ENCODE assay signal across 16 cellular contexts in the genomic region with DNA sequence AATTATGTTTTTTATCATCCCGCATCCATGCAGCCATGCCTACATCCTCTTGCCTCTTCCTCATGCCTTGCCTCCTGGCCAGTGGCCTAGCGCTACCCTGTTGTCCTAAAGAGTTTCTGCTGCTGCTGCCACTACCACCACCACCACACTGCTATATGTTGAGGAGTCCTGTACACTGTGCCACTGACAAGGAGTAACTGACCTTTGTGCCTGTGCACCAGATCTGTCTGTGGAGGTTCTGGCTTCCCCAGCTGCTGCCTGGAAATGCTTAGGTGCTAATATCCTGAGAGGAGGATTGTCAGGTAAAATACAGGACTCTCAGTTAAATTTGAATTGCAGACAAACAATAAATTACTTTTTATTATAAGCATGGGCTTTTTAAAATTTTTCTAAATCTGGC. TPM values are rescaled to one million over a fixed set of nuclear protein-coding genes. Genes with fewer than 3 reads are reported as not detected.
DNase-seq lines count a peak whose midpoint lies in the region; ATAC-seq, FAIRE-seq and TF ChIP-seq lines count a peak whose summit lies in the region.
"Had no signal": no experiment of that assay in that cellular context is flagged by ENCODE, and none has a peak within 500 bp of the region (broad histone marks: within the 10 kb centered on the region; RNA-seq: fewer than 3 reads in every experiment).

No MANE protein-coding gene starts in this region.

- POLR2A ChIA-PET in K562 (lab: Yijun Ruan, JAX): no interaction called here

- H3K79me2 ChIP-seq in K562 (ENCODE audit: control insufficient read depth, insufficient read depth, low read length): no peaks in the 10 kb centered on the region

- no peaks in the 10 kb centered on the region for H3K36me3 ChIP-seq in K562 (ENCODE audit: control insufficient read depth, insufficient read depth, low read length)
- H3K36me3 ChIP-seq: BLaER1 had no signal

- H3K4me3 ChIP-seq in K562: no peak overlapping the region
- H3K4me3 ChIP-seq: BLaER1 had no signal

- no peak overlapping the region for H2AFZ ChIP-seq in K562 (ENCODE audit: low read depth, low read length)

- no peak overlapping the region for H3K4me2 ChIP-seq in K562 (ENCODE audit: insufficient read depth, low read length)
- H3K4me2 ChIP-seq: BLaER1 had no signal

- TF ChIP-seq POLR2A in GM12891 (IDR thresholded peaks at IDR 0.05; ENCODE audit: low read depth, low read length) (no peak), K562 (conservative IDR thresholded peaks at IDR 0.05) (no peak)

- TF ChIP-seq RAD21 in K562 (CRISPR knock-in tag; conservative IDR thresholded peaks at IDR 0.05 in 1 of 2, IDR thresholded peaks at IDR 0.05 in 1 of 2): no peak

- WGBS in K562 (ENCODE audit: insufficient coverage, low coverage, missing lambda C conversion rate): 84% methylated on average over 2 of the region's 2 CpGs

- H3K9ac ChIP-seq in K562 (ENCODE audit: insufficient read depth in 1 of 2, low read depth in 2 of 2, low read length in 2 of 2): no peak overlapping the region
- H3K9ac ChIP-seq: BLaER1 had no signal

- no peaks in the 10 kb centered on the region for H3K9me3 ChIP-seq in K562 (replicated peaks; ENCODE audit: control insufficient read depth, insufficient read depth, low read depth, low read length)
- H3K9me3 ChIP-seq: BLaER1 had no signal

- no peaks in the 10 kb centered on the region for H3K9me1 ChIP-seq in K562 (ENCODE audit: control insufficient read depth, insufficient read depth, low read length)

- no peak for TF ChIP-seq EP300 in K562 (IDR thresholded peaks at IDR 0.05; ENCODE audit: low read length)

- peaks cover 0 to 7% of the 10 kb centered on the region in 2 experiments; a peak in 1 of 5 replicates for H3K4me1 ChIP-seq in K562 (replicated peaks in 1 of 2; ENCODE audit: control insufficient read depth in 2 of 2, insufficient read depth in 2 of 2, low read length in 2 of 2)
- H3K4me1 ChIP-seq: BLaER1 had no signal

- no TSS peak for BruUV-seq in K562 (replicated peaks; lab: Mats Ljungman, UMichigan)

- TF ChIP-seq CTCF in C4-2B (conservative IDR thresholded peaks at IDR 0.05) (no peak), K562 (IDR thresholded peaks at IDR 0.05 in 2 of 3, conservative IDR thresholded peaks at IDR 0.05 in 1 of 3; ENCODE audit: insufficient read depth in 2 of 3, low read depth in 1 of 3, low read length in 3 of 3) (no peak)

- intact Hi-C loops in K562 (cut with micrococcal nuclease): no loop called here

- ATAC-seq in K562: peak; percentile 26; the same call in 1 of the 3 replicates
- ATAC-seq: CD8-positive, alpha-beta T cell; HCT116 had no signal

- no peaks in the 10 kb centered on the region for H3K27me3 ChIP-seq in K562 (ENCODE audit: control insufficient read depth in 2 of 2, insufficient read depth in 2 of 2, low read length in 2 of 2)
- H3K27me3 ChIP-seq: BLaER1 had no signal

- CTCF ChIA-PET in K562 (lab: Yijun Ruan, JAX; ENCODE audit: low intra/inter-chr PET ratio): interaction anchor here (0.6 kb wide), 1 partner anchor 66 kb away, joined by 3 read pairs; no protein-coding TSS in a partner anchor

- no peaks in the 10 kb centered on the region for H4K20me1 ChIP-seq in K562 (replicated peaks; ENCODE audit: control insufficient read depth, insufficient read depth, low read length)
- H4K20me1 ChIP-seq: BLaER1 had no signal

- H3K27ac ChIP-seq in C4-2B (peak overlapping the region; percentile 48), K562 (ENCODE audit: extremely low read depth, low read depth, low read length) (no peak overlapping the region)
- H3K27ac ChIP-seq: BLaER1 had no signal

- in situ Hi-C loops in K562 (cut with MboI): no loop called here

- DNase-seq in GM12891 (ENCODE audit: insufficient read length, low spot score): no peak
- DNase-seq in K562 (ENCODE audit: extremely low read depth in 1 of 4, low spot score in 3 of 4): no peak
- DNase-seq in OCI-M1 (lab: John Stamatoyannopoulos, UW): no peak
- no peak for DNase-seq in mucosa of gallbladder (ENCODE audit: low spot score)
- DNase-seq in activated gamma-delta T cell (lab: John Stamatoyannopoulos, UW): no peak
- DNase-seq: CD8-positive, alpha-beta T cell; DMS 273 treated with DMSO at 0.1 percent for 48 hours; GOT3; H7; HFFc6; KG1 had no signal

- FAIRE-seq in GM12891 (lab: Jason Lieb, UNC) (peak; percentile 38), K562 (lab: Jason Lieb, UNC) (no peak)
- FAIRE-seq: HTR-8/SVneo had no signal

TF ChIP-seq in GM12891, 5 proteins besides CTCF, POLR2A, EP300 and RAD21:
- no peak for TF ChIP-seq POU2F2 (IDR thresholded peaks at IDR 0.05; ENCODE audit: low read depth, low read length)
- no peak for TF ChIP-seq SPI1 (IDR thresholded peaks at IDR 0.05; ENCODE audit: low read depth, low read length)
- TF ChIP-seq POLR2AphosphoS5 (IDR thresholded peaks at IDR 0.05; ENCODE audit: low read depth, low read length): no peak
- no peak for TF ChIP-seq PAX5 (IDR thresholded peaks at IDR 0.05; ENCODE audit: insufficient read depth, low read length, severe bottlenecking)
- TF ChIP-seq TAF1 (IDR thresholded peaks at IDR 0.05; ENCODE audit: low read depth, low read length): no peak

TF ChIP-seq in K562, 482 proteins besides CTCF, POLR2A, EP300 and RAD21:
- TF ChIP-seq PTBP1 (IDR thresholded peaks at IDR 0.05; ENCODE audit: low read depth, low read length) (no peak), ZKSCAN1 (IDR thresholded peaks at IDR 0.05; ENCODE audit: low read depth, low read length) (no peak), LEF1 (IDR thresholded peaks at IDR 0.05) (no peak), STAG1 (CRISPR knock-in tag; IDR thresholded peaks at IDR 0.05; ENCODE audit: borderline replicate concordance) (no peak), ZNF668 (CRISPR knock-in tag; IDR thresholded peaks at IDR 0.05) (no peak), MIER1 (IDR thresholded peaks at IDR 0.05; ENCODE audit: low read depth) (no peak), POU5F1 (IDR thresholded peaks at IDR 0.05; ENCODE audit: borderline replicate concordance, low read depth, low read length, partially characterized antibody) (no peak)
- TF ChIP-seq, protein P1, sequence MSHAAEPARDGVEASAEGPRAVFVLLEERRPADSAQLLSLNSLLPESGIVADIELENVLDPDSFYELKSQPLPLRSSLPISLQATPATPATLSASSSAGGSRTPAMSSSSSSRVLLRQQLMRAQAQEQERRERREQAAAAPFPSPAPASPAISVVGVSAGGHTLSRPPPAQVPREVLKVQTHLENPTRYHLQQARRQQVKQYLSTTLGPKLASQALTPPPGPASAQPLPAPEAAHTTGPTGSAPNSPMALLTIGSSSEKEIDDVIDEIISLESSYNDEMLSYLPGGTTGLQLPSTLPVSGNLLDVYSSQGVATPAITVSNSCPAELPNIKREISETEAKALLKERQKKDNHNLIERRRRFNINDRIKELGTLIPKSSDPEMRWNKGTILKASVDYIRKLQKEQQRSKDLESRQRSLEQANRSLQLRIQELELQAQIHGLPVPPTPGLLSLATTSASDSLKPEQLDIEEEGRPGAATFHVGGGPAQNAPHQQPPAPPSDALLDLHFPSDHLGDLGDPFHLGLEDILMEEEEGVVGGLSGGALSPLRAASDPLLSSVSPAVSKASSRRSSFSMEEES (CRISPR knock-in tag; IDR thresholded peaks at IDR 0.05): no peak

RNA-seq across cellular contexts. Expression of gene CFAP69, which starts 7.0 kb away (rescaled TPM):
- polyA plus RNA-seq in GM12891 (2012; ENCODE audit: low read depth, missing spikeins): 0.41 TPM
- total RNA-seq in K562 (2011; cell fraction: chromatin; rRNA removed; ENCODE audit: low replicate concordance): 5.7 and 9.6 TPM in 2 replicates
- total RNA-seq in K562 (2011; cell fraction: nucleolus; rRNA removed): 2.7 and 3.4 TPM in 2 replicates
- 1.7 and 2.1 TPM in 2 replicates for total RNA-seq in K562 (2011; cell fraction: nucleoplasm; rRNA removed)
- total RNA-seq in K562 (2014; rRNA removed): 3.2 and 5.4 TPM in 2 replicates
- total RNA-seq in K562 (2014; rRNA removed; fragmentation: Illumina TruSeq; extraction: Trizol): 1.8 and 2.4 TPM in 2 replicates
- 1.1 and 1.3 TPM in 2 replicates for total RNA-seq in K562 (2015; rRNA removed; fragmentation: Illumina TruSeq; extraction: Trizol)
- total RNA-seq in K562 (2021): 1.3 and 2.3 TPM in 2 replicates
- 0.77 and 1.7 TPM in 2 replicates for polyA plus RNA-seq in K562 (2011; rRNA removed)
- 0.12 and 1.3 TPM in 2 replicates for polyA plus RNA-seq in K562 (2011; cell fraction: cytosol; rRNA removed)
- polyA plus RNA-seq in K562 (2011; cell fraction: nucleus; rRNA removed): 3.5 and 5.8 TPM in 2 replicates
- 0.86 and 1.1 TPM in 2 replicates for polyA plus RNA-seq in K562 (2012)
- 1.1 and 1.2 TPM in 2 replicates for polyA plus RNA-seq in K562 (2014; fragmentation: Illumina TruSeq; extraction: Trizol)
- polyA plus RNA-seq in K562 (2014; fragmentation: Nextera tagmentation; extraction: Ambion mirVana): under 1 TPM; 0.24 to 0.84 TPM
- 1.5 and 5.1 TPM in 2 replicates for polyA plus RNA-seq in K562 (2014; rRNA removed)
- polyA minus RNA-seq in K562 (2011; rRNA and poly(A)+ RNA removed): 2.4 and 2.6 TPM in 2 replicates
- polyA minus RNA-seq in K562 (2011; cell fraction: cytosol; rRNA and poly(A)+ RNA removed): 0.76 TPM in 1 of 2 replicates, not detected in the other
- polyA minus RNA-seq in K562 (2011; cell fraction: nucleus; rRNA and poly(A)+ RNA removed): 3.7 and 12.4 TPM in 2 replicates
- total RNA-seq in mucosa of gallbladder: 11.6 TPM
- total RNA-seq: CD8-positive, alpha-beta T cell had no signal

RNA-seq across cellular contexts. Expression of gene STEAP2, which starts 26.5 kb away (rescaled TPM):
- polyA plus RNA-seq in GM12891 (2012; ENCODE audit: low read depth, missing spikeins): 0.05 TPM
- total RNA-seq in K562 (2011; cell fraction: chromatin; rRNA removed; ENCODE audit: low replicate concordance): not detected in 2 replicates
- not detected in 2 replicates for total RNA-seq in K562 (2011; cell fraction: nucleolus; rRNA removed)
- total RNA-seq in K562 (2011; cell fraction: nucleoplasm; rRNA removed): not detected in 2 replicates
- not detected in 2 replicates for total RNA-seq in K562 (2014; rRNA removed)
- not detected in 2 replicates for total RNA-seq in K562 (2014; rRNA removed; fragmentation: Illumina TruSeq; extraction: Trizol)
- total RNA-seq in K562 (2015; rRNA removed; fragmentation: Illumina TruSeq; extraction: Trizol): not detected in 2 replicates
- 0.02 and 0.04 TPM in 2 replicates for total RNA-seq in K562 (2021)
- not detected in 2 replicates for polyA plus RNA-seq in K562 (2011; rRNA removed)
- not detected in 2 replicates for polyA plus RNA-seq in K562 (2011; cell fraction: cytosol; rRNA removed)
- polyA plus RNA-seq in K562 (2011; cell fraction: nucleus; rRNA removed): not detected in 2 replicates
- polyA plus RNA-seq in K562 (2012): 0.03 and 0.10 TPM in 2 replicates
- polyA plus RNA-seq in K562 (2014; fragmentation: Illumina TruSeq; extraction: Trizol): not detected in 2 replicates
- under 1 TPM in 1 of 2 experiments, not detected in 1; 0.03 TPM for polyA plus RNA-seq in K562 (2014; fragmentation: Nextera tagmentation; extraction: Ambion mirVana)
- not detected in 2 replicates for polyA plus RNA-seq in K562 (2014; rRNA removed)
- not detected in 2 replicates for polyA minus RNA-seq in K562 (2011; rRNA and poly(A)+ RNA removed)
- not detected in 2 replicates for polyA minus RNA-seq in K562 (2011; cell fraction: cytosol; rRNA and poly(A)+ RNA removed)
- under 0.01 TPM in 1 of 2 replicates, not detected in the other for polyA minus RNA-seq in K562 (2011; cell fraction: nucleus; rRNA and poly(A)+ RNA removed)
- total RNA-seq in mucosa of gallbladder: 29.9 TPM
- total RNA-seq: CD8-positive, alpha-beta T cell had no signal
- polyA plus RNA-seq: IgD-negative memory B cell had no signal

Comparison
In these comparisons a context has a peak if more than half of its experiments do, and no peak if none do; other contexts are left out.
1. RNA of gene STEAP2, which starts 26.5 kb away (total RNA-seq): 29.9 TPM in mucosa of gallbladder (single experiment); 0.02 to 0.04 TPM in K562; every median in the first group is over 10 times any median in the second.